Comparison of ENCODE assay signal across 12 cellular contexts in genomic region chrX:136689441-136689840, GRCh38. TPM values are rescaled to one million over a fixed set of nuclear protein-coding genes. Genes with fewer than 3 reads are reported as not detected.
DNase-seq lines count a peak whose midpoint lies in the region; ATAC-seq and TF ChIP-seq lines count a peak whose summit lies in the region.
"Had no signal": no experiment of that assay in that cellular context is flagged by ENCODE, and none has a peak within 500 bp of the region (broad histone marks: within the 10 kb centered on the region; RNA-seq: fewer than 3 reads in every experiment).

No MANE protein-coding gene starts in this region.

- peak overlapping the region; percentile 78 for H3K27ac Mint-ChIP-seq in activated naive CD8-positive, alpha-beta T cell treated with anti-CD3 and anti-CD28 coated beads, Interleukin-2, amount 50 U/mL, for 24 hours

- WGBS in testis, 2 donors = 66 to 71% methylated on average over 4 to 6 of the region's 6 CpGs
- 62 to 72% methylated on average over 6 of the region's 6 CpGs for WGBS in lower leg skin, 2 donors

- H3K9me3 Mint-ChIP-seq in activated naive CD8-positive, alpha-beta T cell treated with anti-CD3 and anti-CD28 coated beads, Interleukin-2, amount 50 U/mL, for 24 hours = no peaks in the 10 kb centered on the region

- H3K27ac ChIP-seq in DND-41 (ENCODE audit: low read length) (no peak overlapping the region), testis (no peak overlapping the region), foreskin keratinocyte (no peak overlapping the region), left lung (no peak overlapping the region)

- ATAC-seq in DND-41 (ENCODE audit: insufficient read depth, low read depth) (peak; percentile 71), HG03432 (IDR thresholded peaks at IDR 0.05; ENCODE audit: unreplicated experiment) (peak; percentile 61), foreskin keratinocyte (no peak), left lung (no peak)
- peak; percentile 21 for ATAC-seq in activated naive CD8-positive, alpha-beta T cell treated with anti-CD3 and anti-CD28 coated beads, Interleukin-2, amount 50 U/mL, for 24 hours
- ATAC-seq: HepG2 had no signal

- H3K4me2 ChIP-seq in DND-41 (ENCODE audit: insufficient read depth, low read length) = no peak overlapping the region

- H3K36me3 ChIP-seq in DND-41 (ENCODE audit: insufficient read depth, low read length) (peaks cover 60% of the 10 kb centered on the region), testis (ENCODE audit: low read depth, missing control alignments) (no peaks in the 10 kb centered on the region), left lung (peaks cover 0 to 23% of the 10 kb centered on the region in 2 donors)

- H3K27me3 ChIP-seq in DND-41 (ENCODE audit: insufficient read depth, low read length, poor library complexity) (no peaks in the 10 kb centered on the region), testis (no peaks in the 10 kb centered on the region), foreskin keratinocyte (no peaks in the 10 kb centered on the region), left lung (no peaks in the 10 kb centered on the region)

- H3K9ac ChIP-seq in DND-41 (ENCODE audit: low read depth, low read length) = no peak overlapping the region

- no peak for TF ChIP-seq CTCF in DND-41 (IDR thresholded peaks at IDR 0.05; ENCODE audit: borderline replicate concordance, extremely low read depth, low read length, poor library complexity, severe bottlenecking)
- TF ChIP-seq CTCF in testis (IDR thresholded peaks at IDR 0.05) = no peak
- TF ChIP-seq CTCF in lower leg skin (IDR thresholded peaks at IDR 0.05) = no peak
- TF ChIP-seq CTCF in foreskin keratinocyte (conservative IDR thresholded peaks at IDR 0.05) = no peak
- no peak for TF ChIP-seq CTCF in left lung (IDR thresholded peaks at IDR 0.05)

- H3K4me3 Mint-ChIP-seq in activated naive CD8-positive, alpha-beta T cell treated with anti-CD3 and anti-CD28 coated beads, Interleukin-2, amount 50 U/mL, for 24 hours = peak overlapping the region; percentile 11

- H3K36me3 Mint-ChIP-seq in activated naive CD8-positive, alpha-beta T cell treated with anti-CD3 and anti-CD28 coated beads, Interleukin-2, amount 50 U/mL, for 24 hours (ENCODE audit: low read depth) = peaks cover 16% of the 10 kb centered on the region

- H3K4me1 ChIP-seq in DND-41 (ENCODE audit: insufficient read depth, low read length) (peaks cover 26% of the 10 kb centered on the region), testis (no peaks in the 10 kb centered on the region), foreskin keratinocyte (peaks cover 7% of the 10 kb centered on the region), left lung (no peaks in the 10 kb centered on the region)

- no peaks in the 10 kb centered on the region for H4K20me1 ChIP-seq in DND-41 (ENCODE audit: insufficient read depth, low read length)

- H3K9me3 ChIP-seq in DND-41 (ENCODE audit: insufficient read depth, low read length, severe bottlenecking) (no peaks in the 10 kb centered on the region), testis (no peaks in the 10 kb centered on the region), left lung (no peaks in the 10 kb centered on the region)

- H3K4me3 ChIP-seq in DND-41 (ENCODE audit: low read depth in 1 of 2, low read length in 2 of 2) (no peak overlapping the region), testis (no peak overlapping the region), lower leg skin (ENCODE audit: low read depth, poor library complexity, severe bottlenecking) (no peak overlapping the region), left lung (no peak overlapping the region)

- no peak overlapping the region for H2AFZ ChIP-seq in DND-41 (ENCODE audit: low read depth, low read length)

- intact Hi-C loops in testis (cut with DNase I; ENCODE audit: low total_unique reads) = no loop called here
- intact Hi-C loops in lower leg skin (cut with DNase I; ENCODE audit: low total_unique reads) = no loop called here
- intact Hi-C loops in left lung (cut with DNase I) = no loop called here

- H3K27me3 Mint-ChIP-seq in activated naive CD8-positive, alpha-beta T cell treated with anti-CD3 and anti-CD28 coated beads, Interleukin-2, amount 50 U/mL, for 24 hours = no peaks in the 10 kb centered on the region

- H3K4me1 Mint-ChIP-seq in activated naive CD8-positive, alpha-beta T cell treated with anti-CD3 and anti-CD28 coated beads, Interleukin-2, amount 50 U/mL, for 24 hours = peaks cover 73% of the 10 kb centered on the region

- DNase-seq in DND-41 (peak; percentile 43), kidney tubule cell (ENCODE audit: low spot score) (peak; percentile 14), testis (no peak), lower leg skin (ENCODE audit: low spot score in 2 of 2) (no peak), foreskin keratinocyte (no peak), left lung (no peak)
- no peak for DNase-seq in activated naive CD8-positive, alpha-beta T cell treated with anti-CD3 and anti-CD28 coated beads, Interleukin-2, amount 50 U/mL, for 24 hours
- DNase-seq: SHP77 treated with DMSO at 0.1 percent for 48 hours; stimulated activated CD4-positive, alpha-beta T cell treated with anti-CD3 and anti-CD28 coated beads, Interleukin-12 subunit alpha, Interleukin-12 subunit beta, amount 100 ng/mL, for 4 hours had no signal

- H3K79me2 ChIP-seq in DND-41 (ENCODE audit: insufficient read depth, low read length) = no peaks in the 10 kb centered on the region

- TF ChIP-seq POLR2A in testis (IDR thresholded peaks at IDR 0.05) (no peak), lower leg skin (IDR thresholded peaks at IDR 0.05) (no peak)

RNA-seq across cellular contexts. Expression of gene CD40LG, which starts 41.5 kb away (rescaled TPM):
- total RNA-seq in testis (not detected), lower leg skin (not detected), foreskin keratinocyte (not detected in 2 replicates), left lung (under 1 TPM; 0.41 to 0.92 TPM)
- polyA plus RNA-seq in testis (ENCODE audit: insufficient read depth, low read depth, low replicate concordance) (0.84 TPM), foreskin keratinocyte (not detected in 2 replicates)
- total RNA-seq: chondrocyte, HepG2 had no signal
- polyA plus RNA-seq: HepG2 had no signal

Comparison
In these comparisons a context has a peak if more than half of its experiments do, and no peak if none do; other contexts are left out.
1. ATAC-seq: peak in DND-41 (single experiment), HG03432 (single experiment) and activated naive CD8-positive, alpha-beta T cell treated with anti-CD3 and anti-CD28 coated beads, Interleukin-2, amount 50 U/mL, for 24 hours (single experiment); none in foreskin keratinocyte (single experiment) and left lung (single experiment).
2. DNase-seq: peak in DND-41 (single experiment) and kidney tubule cell (single experiment); none in activated naive CD8-positive, alpha-beta T cell treated with anti-CD3 and anti-CD28 coated beads, Interleukin-2, amount 50 U/mL, for 24 hours (single experiment), testis (single experiment), lower leg skin (0 of 2), foreskin keratinocyte (0 of 2) and left lung (0 of 2).